8 cellular contexts compared by ENCODE assay signal in genomic region chr7:104052979-104053378, GRCh38.
"Had no signal": no experiment of that assay in that cellular context is flagged by ENCODE, and none has a peak within 500 bp of the region (broad histone marks: within the 10 kb centered on the region; RNA-seq: fewer than 3 reads in every experiment).

No MANE protein-coding gene starts in this region.

- H3K4me3 ChIP-seq: GM12878 had no signal

- ATAC-seq: GM12878 had no signal

- FAIRE-seq: G401.6, GM12878, GM12891, GM12892, GM18507, GM19239 had no signal

- DNase-seq: GDM1, GF-D8 had no signal
